Comparison of ENCODE assay signal across 28 cellular contexts in the genomic region with DNA sequence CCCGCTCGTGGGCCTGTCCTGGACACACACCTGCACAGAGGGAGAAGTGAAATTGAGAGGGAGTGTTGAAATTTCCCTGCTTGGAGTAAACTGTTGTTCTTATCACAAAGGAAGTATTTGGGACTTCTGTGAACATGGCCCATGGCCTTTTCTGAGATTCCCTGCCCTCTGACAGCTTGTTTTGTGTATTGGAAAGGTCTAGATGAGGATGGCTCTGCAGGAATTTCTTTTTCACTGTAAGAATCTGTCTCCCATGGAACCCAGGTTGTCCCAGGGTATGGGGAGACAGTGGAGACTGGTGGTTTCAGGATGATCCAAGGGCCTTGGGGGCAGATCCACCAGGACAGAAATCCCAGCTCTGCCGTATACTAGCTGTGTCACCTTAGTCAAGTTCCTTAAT.
"Had no signal": no experiment of that assay in that cellular context is flagged by ENCODE, and none has a peak within 500 bp of the region (broad histone marks: within the 10 kb centered on the region; RNA-seq: fewer than 3 reads in every experiment).

No MANE protein-coding gene starts in this region.

- H3K27ac Mint-ChIP-seq: naive thymus-derived CD4-positive, alpha-beta T cell; nephron progenitor cell; neural progenitor cell; stimulated activated memory B cell treated with anti-CD40 and anti-IgM and Interleukin-4, amounts not matched to agents 10 μg/mL and 1 μg/mL and 100 μg/mL, for 72 hours; stimulated activated naive CD8-positive, alpha-beta T cell treated with anti-CD3 and anti-CD28 coated beads, Interleukin-15, amount 100 ng/mL, for 72 hours; type B pancreatic cell had no signal

- H3K4me2 ChIP-seq: hepatocyte, neural progenitor cell, smooth muscle cell had no signal

- H3K4me1 ChIP-seq: lower lobe of right lung, parathyroid adenoma, uterus had no signal

- H3K4me3 Mint-ChIP-seq: naive thymus-derived CD4-positive, alpha-beta T cell; nephron progenitor cell; neural progenitor cell; stimulated activated memory B cell treated with anti-CD40 and anti-IgM and Interleukin-4, amounts not matched to agents 10 μg/mL and 1 μg/mL and 100 μg/mL, for 72 hours; stimulated activated naive CD8-positive, alpha-beta T cell treated with anti-CD3 and anti-CD28 coated beads, Interleukin-15, amount 100 ng/mL, for 72 hours; type B pancreatic cell had no signal

- H3K36me3 Mint-ChIP-seq: neural progenitor cell had no signal

- H3K9me3 Mint-ChIP-seq: naive thymus-derived CD4-positive, alpha-beta T cell; nephron progenitor cell; stimulated activated memory B cell treated with anti-CD40 and anti-IgM and Interleukin-4, amounts not matched to agents 10 μg/mL and 1 μg/mL and 100 μg/mL, for 72 hours; stimulated activated naive CD8-positive, alpha-beta T cell treated with anti-CD3 and anti-CD28 coated beads, Interleukin-15, amount 100 ng/mL, for 72 hours; type B pancreatic cell had no signal

- H3K4me1 Mint-ChIP-seq: stimulated activated memory B cell treated with anti-CD40 and anti-IgM and Interleukin-4, amounts not matched to agents 10 μg/mL and 1 μg/mL and 100 μg/mL, for 72 hours; stimulated activated naive CD8-positive, alpha-beta T cell treated with anti-CD3 and anti-CD28 coated beads, Interleukin-15, amount 100 ng/mL, for 72 hours had no signal

- H3K36me3 ChIP-seq: neural progenitor cell, right lobe of liver, uterus had no signal

- H3K9ac ChIP-seq: neural progenitor cell, parathyroid adenoma had no signal

- H3K27me3 ChIP-seq: hepatocyte, neural progenitor cell, neutrophil, right lobe of liver, tibial nerve, uterus had no signal

- H3K9me3 ChIP-seq: lower lobe of right lung, mucosa of descending colon, neutrophil, psoas muscle, right lobe of liver, tibial nerve, uterus had no signal

- ATAC-seq: left lobe of liver; lower lobe of right lung; mucosa of descending colon; naive thymus-derived CD4-positive, alpha-beta T cell; psoas muscle; right lobe of liver; stimulated activated memory B cell treated with anti-CD40 and anti-IgM and Interleukin-4, amounts not matched to agents 10 μg/mL and 1 μg/mL and 100 μg/mL, for 72 hours; stimulated activated naive CD8-positive, alpha-beta T cell treated with anti-CD3 and anti-CD28 coated beads, Interleukin-15, amount 100 ng/mL, for 72 hours had no signal

- H2AFZ ChIP-seq: hepatocyte, neural progenitor cell, parathyroid adenoma had no signal

- H3K27me3 Mint-ChIP-seq: naive thymus-derived CD4-positive, alpha-beta T cell; stimulated activated memory B cell treated with anti-CD40 and anti-IgM and Interleukin-4, amounts not matched to agents 10 μg/mL and 1 μg/mL and 100 μg/mL, for 72 hours; stimulated activated naive CD8-positive, alpha-beta T cell treated with anti-CD3 and anti-CD28 coated beads, Interleukin-15, amount 100 ng/mL, for 72 hours; type B pancreatic cell had no signal

- DNase-seq: islet precursor cell; lower lobe of right lung; mammary epithelial cell; mesenchymal stem cell; midbrain; mucosa of descending colon; naive thymus-derived CD4-positive, alpha-beta T cell; nephron progenitor cell; occipital lobe; psoas muscle; right lobe of liver; stimulated activated CD4-positive, alpha-beta T cell treated with anti-CD3 and anti-CD28 coated beads, Interleukin-1b, Interleukin-23, amount 100 ng/mL, for 48 hours; stimulated activated CD4-positive, alpha-beta T cell treated with anti-CD3 and anti-CD28 coated beads, Interleukin-2, amount 100 ng/mL, for 48 hours; stimulated activated CD4-positive, alpha-beta T cell treated with anti-CD3 and anti-CD28 coated beads, Interleukin-4, amount 100 ng/mL, for 4 hours; stimulated activated CD8-positive, alpha-beta memory T cell treated with anti-CD3 and anti-CD28 coated beads, Interleukin-4, amount 100 ng/mL, for 48 hours; stimulated activated naive CD4-positive, alpha-beta T cell treated with Interleukin-2 at 50 U/mL for 16 hours; stimulated activated naive CD8-positive, alpha-beta T cell treated with anti-CD3 and anti-CD28 coated beads, Interleukin-15, amount 100 ng/mL, for 72 hours; substantia nigra; uterus had no signal

- H3K79me2 ChIP-seq: hepatocyte, parathyroid adenoma had no signal

- H3K4me3 ChIP-seq: hepatocyte, lower lobe of right lung, mucosa of descending colon, neural progenitor cell, psoas muscle, right lobe of liver, smooth muscle cell, tibial nerve, uterus had no signal

- H3K27ac ChIP-seq: hepatocyte, lower lobe of right lung, neural progenitor cell, neutrophil, parathyroid adenoma, psoas muscle, right lobe of liver, tibial nerve, uterus had no signal
